Comparison of ENCODE assay signal across 8 cellular contexts in genomic region chr15:31324739-31325431, GRCh38. TPM values are rescaled to one million over a fixed set of nuclear protein-coding genes. Genes with fewer than 3 reads are reported as not detected.
A peak's percentile ranks its signal among the peaks of the same experiment; 100 is the strongest.
DNase-seq lines count a peak whose midpoint lies in the region; ATAC-seq and TF ChIP-seq lines count a peak whose summit lies in the region.

No MANE protein-coding gene starts in this region.

- H3K36me3 ChIP-seq in mesodermal cell (ENCODE audit: control insufficient read depth, insufficient read depth, low read length) (peaks cover 3% of the 10 kb centered on the region), vagina (no peaks in the 10 kb centered on the region)

- H3K4me3 Mint-ChIP-seq in stimulated activated naive CD8-positive, alpha-beta T cell treated with anti-CD3 and anti-CD28 coated beads, Interleukin-15, Interleukin-2, amounts not matched to agents 100 ng/mL and 50 ng/mL, for 24 hours: peak overlapping the region; percentile 85
- H3K4me3 Mint-ChIP-seq in brain: peak overlapping the region; percentile 83 to 90 (median 87)

- intact Hi-C loops in vagina (cut with DNase I): loop anchor here (5.0 to 10.0 kb wide), 2 partner anchors 88 to 160 kb away; no protein-coding TSS in a partner anchor

- no peaks in the 10 kb centered on the region for H3K27me3 ChIP-seq in vagina

- peaks cover 9% of the 10 kb centered on the region for H3K36me3 Mint-ChIP-seq in stimulated activated naive CD8-positive, alpha-beta T cell treated with anti-CD3 and anti-CD28 coated beads, Interleukin-15, Interleukin-2, amounts not matched to agents 100 ng/mL and 50 ng/mL, for 24 hours (ENCODE audit: low read depth)
- H3K36me3 Mint-ChIP-seq in brain: no peaks in the 10 kb centered on the region

- no peak overlapping the region for H3K27ac ChIP-seq in mesodermal cell (ENCODE audit: low read depth, low read length, severe bottlenecking)
- H3K27ac ChIP-seq in vagina: peak overlapping the region; percentile 90

- peak overlapping the region; percentile 85 for H3K27ac Mint-ChIP-seq in stimulated activated naive CD8-positive, alpha-beta T cell treated with anti-CD3 and anti-CD28 coated beads, Interleukin-15, Interleukin-2, amounts not matched to agents 100 ng/mL and 50 ng/mL, for 24 hours
- peak overlapping the region; percentile 27 to 96 (median 94) for H3K27ac Mint-ChIP-seq in brain

- no peaks in the 10 kb centered on the region for H3K9me3 Mint-ChIP-seq in stimulated activated naive CD8-positive, alpha-beta T cell treated with anti-CD3 and anti-CD28 coated beads, Interleukin-15, Interleukin-2, amounts not matched to agents 100 ng/mL and 50 ng/mL, for 24 hours
- H3K9me3 Mint-ChIP-seq in brain: peaks cover 0 to 6% (median 0%) of the 10 kb centered on the region in 5 experiments

- H3K4me1 Mint-ChIP-seq in stimulated activated naive CD8-positive, alpha-beta T cell treated with anti-CD3 and anti-CD28 coated beads, Interleukin-15, Interleukin-2, amounts not matched to agents 100 ng/mL and 50 ng/mL, for 24 hours (ENCODE audit: low read depth): peaks cover 47% of the 10 kb centered on the region
- peaks cover 39% of the 10 kb centered on the region for H3K4me1 Mint-ChIP-seq in brain

- 84 to 93% methylated on average over 14 to 16 of the region's 17 CpGs for WGBS in mesodermal cell (ENCODE audit: insufficient coverage in 2 of 2), 2 experiments

- H3K4me3 ChIP-seq in mesodermal cell (ENCODE audit: extremely low read depth, insufficient read depth, low read length, poor library complexity, severe bottlenecking): peak overlapping the region; percentile 70
- peak overlapping the region; percentile 56 to 77 for H3K4me3 ChIP-seq in vagina

- H3K9me3 ChIP-seq in mesodermal cell (ENCODE audit: control insufficient read depth, low read length) (no peaks in the 10 kb centered on the region), vagina (no peaks in the 10 kb centered on the region)

- H3K4me1 ChIP-seq in mesodermal cell (ENCODE audit: control insufficient read depth, insufficient read depth, low read length, poor library complexity, severe bottlenecking) (peaks cover 10% of the 10 kb centered on the region), vagina (peaks cover 25% of the 10 kb centered on the region)

- no peaks in the 10 kb centered on the region for H3K27me3 Mint-ChIP-seq in stimulated activated naive CD8-positive, alpha-beta T cell treated with anti-CD3 and anti-CD28 coated beads, Interleukin-15, Interleukin-2, amounts not matched to agents 100 ng/mL and 50 ng/mL, for 24 hours
- peaks cover 6% of the 10 kb centered on the region for H3K27me3 Mint-ChIP-seq in brain

- no peak for TF ChIP-seq CTCF in brain (conservative IDR thresholded peaks at IDR 0.05)
- TF ChIP-seq CTCF in vagina (IDR thresholded peaks at IDR 0.05): no peak

- no peak for DNase-seq in stimulated activated naive CD8-positive, alpha-beta T cell treated with anti-CD3 and anti-CD28 coated beads, Interleukin-15, Interleukin-2, amounts not matched to agents 100 U/mL and 50 U/mL, for 24 hours
- DNase-seq in vagina (ENCODE audit: extremely low spot score in 2 of 2): no peak
- DNase-seq in NCI-H1048 (lab: John Stamatoyannopoulos, UW): no peak
- DNase-seq in NCI-H774 (lab: John Stamatoyannopoulos, UW): no peak

- no peak for TF ChIP-seq POLR2A in vagina (IDR thresholded peaks at IDR 0.05)

- ATAC-seq in stimulated activated naive CD8-positive, alpha-beta T cell treated with anti-CD3 and anti-CD28 coated beads, Interleukin-15, Interleukin-2, amounts not matched to agents 100 U/mL and 50 U/mL, for 24 hours: no peak
- no peak for ATAC-seq in GM18868 (IDR thresholded peaks at IDR 0.05; ENCODE audit: unreplicated experiment)

RNA-seq across cellular contexts. Expression of gene KLF13, which starts 1.8 kb away (rescaled TPM):
- polyA plus RNA-seq in brain (ENCODE audit: insufficient read depth, low read depth, low replicate concordance): 88.5 TPM
- polyA plus RNA-seq in mesodermal cell (2013, experiment 1 of 2): 45.0 TPM
- 49.5 TPM for polyA plus RNA-seq in mesodermal cell (2013, experiment 2 of 2)
- total RNA-seq in vagina: 30.9 TPM
